2 cellular contexts compared by ENCODE assay signal in the genomic region with DNA sequence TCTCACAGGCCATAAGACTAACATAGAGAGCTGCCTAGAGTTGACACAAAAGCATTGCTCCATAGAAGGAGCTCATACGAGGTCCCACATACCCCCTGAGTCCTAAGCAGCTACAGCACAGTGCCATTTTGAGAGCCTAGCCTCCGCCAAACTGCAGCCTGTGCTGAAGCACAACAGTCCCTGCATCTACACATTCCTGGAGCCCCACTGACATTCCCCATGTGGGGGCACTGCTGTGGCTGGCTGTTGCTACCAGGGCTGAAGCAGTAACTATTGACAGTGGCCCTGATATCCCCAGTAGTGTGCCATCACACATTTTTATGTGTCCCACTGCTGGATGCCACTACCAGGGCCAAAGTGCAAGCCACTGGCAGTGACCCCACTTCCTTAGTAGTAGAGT.
A peak's percentile ranks its signal among the peaks of the same experiment; 100 is the strongest.
TF ChIP-seq lines count a peak whose summit lies in the region.

No MANE protein-coding gene starts in this region.

TF ChIP-seq in GM23338, 12 proteins besides CTCF, POLR2A, EP300 and RAD21 (continues in another document):
- no peak for TF ChIP-seq JUNB (IDR thresholded peaks at IDR 0.05; ENCODE audit: unreplicated experiment)
- TF ChIP-seq, protein P1, sequence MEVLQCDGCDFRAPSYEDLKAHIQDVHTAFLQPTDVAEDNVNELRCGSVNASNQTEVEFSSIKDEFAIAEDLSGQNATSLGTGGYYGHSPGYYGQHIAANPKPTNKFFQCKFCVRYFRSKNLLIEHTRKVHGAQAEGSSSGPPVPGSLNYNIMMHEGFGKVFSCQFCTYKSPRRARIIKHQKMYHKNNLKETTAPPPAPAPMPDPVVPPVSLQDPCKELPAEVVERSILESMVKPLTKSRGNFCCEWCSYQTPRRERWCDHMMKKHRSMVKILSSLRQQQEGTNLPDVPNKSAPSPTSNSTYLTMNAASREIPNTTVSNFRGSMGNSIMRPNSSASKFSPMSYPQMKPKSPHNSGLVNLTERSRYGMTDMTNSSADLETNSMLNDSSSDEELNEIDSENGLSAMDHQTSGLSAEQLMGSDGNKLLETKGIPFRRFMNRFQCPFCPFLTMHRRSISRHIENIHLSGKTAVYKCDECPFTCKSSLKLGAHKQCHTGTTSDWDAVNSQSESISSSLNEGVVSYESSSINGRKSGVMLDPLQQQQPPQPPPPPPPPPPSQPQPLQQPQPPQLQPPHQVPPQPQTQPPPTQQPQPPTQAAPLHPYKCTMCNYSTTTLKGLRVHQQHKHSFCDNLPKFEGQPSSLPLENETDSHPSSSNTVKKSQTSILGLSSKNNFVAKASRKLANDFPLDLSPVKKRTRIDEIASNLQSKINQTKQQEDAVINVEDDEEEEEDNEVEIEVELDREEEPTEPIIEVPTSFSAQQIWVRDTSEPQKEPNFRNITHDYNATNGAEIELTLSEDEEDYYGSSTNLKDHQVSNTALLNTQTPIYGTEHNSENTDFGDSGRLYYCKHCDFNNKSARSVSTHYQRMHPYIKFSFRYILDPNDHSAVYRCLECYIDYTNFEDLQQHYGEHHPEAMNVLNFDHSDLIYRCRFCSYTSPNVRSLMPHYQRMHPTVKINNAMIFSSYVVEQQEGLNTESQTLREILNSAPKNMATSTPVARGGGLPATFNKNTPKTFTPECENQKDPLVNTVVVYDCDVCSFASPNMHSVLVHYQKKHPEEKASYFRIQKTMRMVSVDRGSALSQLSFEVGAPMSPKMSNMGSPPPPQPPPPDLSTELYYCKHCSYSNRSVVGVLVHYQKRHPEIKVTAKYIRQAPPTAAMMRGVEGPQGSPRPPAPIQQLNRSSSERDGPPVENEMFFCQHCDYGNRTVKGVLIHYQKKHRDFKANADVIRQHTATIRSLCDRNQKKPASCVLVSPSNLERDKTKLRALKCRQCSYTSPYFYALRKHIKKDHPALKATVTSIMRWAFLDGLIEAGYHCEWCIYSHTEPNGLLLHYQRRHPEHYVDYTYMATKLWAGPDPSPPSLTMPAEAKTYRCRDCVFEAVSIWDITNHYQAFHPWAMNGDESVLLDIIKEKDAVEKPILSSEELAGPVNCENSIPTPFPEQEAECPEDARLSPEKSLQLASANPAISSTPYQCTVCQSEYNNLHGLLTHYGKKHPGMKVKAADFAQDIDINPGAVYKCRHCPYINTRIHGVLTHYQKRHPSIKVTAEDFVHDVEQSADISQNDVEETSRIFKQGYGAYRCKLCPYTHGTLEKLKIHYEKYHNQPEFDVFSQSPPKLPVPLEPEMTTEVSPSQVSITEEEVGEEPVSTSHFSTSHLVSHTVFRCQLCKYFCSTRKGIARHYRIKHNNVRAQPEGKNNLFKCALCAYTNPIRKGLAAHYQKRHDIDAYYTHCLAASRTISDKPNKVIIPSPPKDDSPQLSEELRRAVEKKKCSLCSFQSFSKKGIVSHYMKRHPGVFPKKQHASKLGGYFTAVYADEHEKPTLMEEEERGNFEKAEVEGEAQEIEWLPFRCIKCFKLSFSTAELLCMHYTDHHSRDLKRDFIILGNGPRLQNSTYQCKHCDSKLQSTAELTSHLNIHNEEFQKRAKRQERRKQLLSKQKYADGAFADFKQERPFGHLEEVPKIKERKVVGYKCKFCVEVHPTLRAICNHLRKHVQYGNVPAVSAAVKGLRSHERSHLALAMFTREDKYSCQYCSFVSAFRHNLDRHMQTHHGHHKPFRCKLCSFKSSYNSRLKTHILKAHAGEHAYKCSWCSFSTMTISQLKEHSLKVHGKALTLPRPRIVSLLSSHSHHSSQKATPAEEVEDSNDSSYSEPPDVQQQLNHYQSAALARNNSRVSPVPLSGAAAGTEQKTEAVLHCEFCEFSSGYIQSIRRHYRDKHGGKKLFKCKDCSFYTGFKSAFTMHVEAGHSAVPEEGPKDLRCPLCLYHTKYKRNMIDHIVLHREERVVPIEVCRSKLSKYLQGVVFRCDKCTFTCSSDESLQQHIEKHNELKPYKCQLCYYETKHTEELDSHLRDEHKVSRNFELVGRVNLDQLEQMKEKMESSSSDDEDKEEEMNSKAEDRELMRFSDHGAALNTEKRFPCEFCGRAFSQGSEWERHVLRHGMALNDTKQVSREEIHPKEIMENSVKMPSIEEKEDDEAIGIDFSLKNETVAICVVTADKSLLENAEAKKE (CRISPR knock-in tag; IDR thresholded peaks at IDR 0.05) = no peak
- TF ChIP-seq EZH2 (IDR thresholded peaks at IDR 0.05; ENCODE audit: low read depth, unreplicated experiment) = no peak
- TF ChIP-seq ZNF114 (CRISPR knock-in tag; IDR thresholded peaks at IDR 0.05) = no peak
- TF ChIP-seq POLR2AphosphoS5 (IDR thresholded peaks at IDR 0.05; ENCODE audit: low read depth) = no peak
- TF ChIP-seq, protein P2, sequence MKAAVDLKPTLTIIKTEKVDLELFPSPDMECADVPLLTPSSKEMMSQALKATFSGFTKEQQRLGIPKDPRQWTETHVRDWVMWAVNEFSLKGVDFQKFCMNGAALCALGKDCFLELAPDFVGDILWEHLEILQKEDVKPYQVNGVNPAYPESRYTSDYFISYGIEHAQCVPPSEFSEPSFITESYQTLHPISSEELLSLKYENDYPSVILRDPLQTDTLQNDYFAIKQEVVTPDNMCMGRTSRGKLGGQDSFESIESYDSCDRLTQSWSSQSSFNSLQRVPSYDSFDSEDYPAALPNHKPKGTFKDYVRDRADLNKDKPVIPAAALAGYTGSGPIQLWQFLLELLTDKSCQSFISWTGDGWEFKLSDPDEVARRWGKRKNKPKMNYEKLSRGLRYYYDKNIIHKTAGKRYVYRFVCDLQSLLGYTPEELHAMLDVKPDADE (IDR thresholded peaks at IDR 0.05) = no peak
- TF ChIP-seq EZH2phosphoT487 (IDR thresholded peaks at IDR 0.05; ENCODE audit: unreplicated experiment) = no peak
- TF ChIP-seq NANOG (IDR thresholded peaks at IDR 0.05; ENCODE audit: borderline replicate concordance) = no peak
- no peak for TF ChIP-seq CREB1 (CRISPR knock-in tag; IDR thresholded peaks at IDR 0.05; ENCODE audit: low read depth)
- TF ChIP-seq, protein P3, sequence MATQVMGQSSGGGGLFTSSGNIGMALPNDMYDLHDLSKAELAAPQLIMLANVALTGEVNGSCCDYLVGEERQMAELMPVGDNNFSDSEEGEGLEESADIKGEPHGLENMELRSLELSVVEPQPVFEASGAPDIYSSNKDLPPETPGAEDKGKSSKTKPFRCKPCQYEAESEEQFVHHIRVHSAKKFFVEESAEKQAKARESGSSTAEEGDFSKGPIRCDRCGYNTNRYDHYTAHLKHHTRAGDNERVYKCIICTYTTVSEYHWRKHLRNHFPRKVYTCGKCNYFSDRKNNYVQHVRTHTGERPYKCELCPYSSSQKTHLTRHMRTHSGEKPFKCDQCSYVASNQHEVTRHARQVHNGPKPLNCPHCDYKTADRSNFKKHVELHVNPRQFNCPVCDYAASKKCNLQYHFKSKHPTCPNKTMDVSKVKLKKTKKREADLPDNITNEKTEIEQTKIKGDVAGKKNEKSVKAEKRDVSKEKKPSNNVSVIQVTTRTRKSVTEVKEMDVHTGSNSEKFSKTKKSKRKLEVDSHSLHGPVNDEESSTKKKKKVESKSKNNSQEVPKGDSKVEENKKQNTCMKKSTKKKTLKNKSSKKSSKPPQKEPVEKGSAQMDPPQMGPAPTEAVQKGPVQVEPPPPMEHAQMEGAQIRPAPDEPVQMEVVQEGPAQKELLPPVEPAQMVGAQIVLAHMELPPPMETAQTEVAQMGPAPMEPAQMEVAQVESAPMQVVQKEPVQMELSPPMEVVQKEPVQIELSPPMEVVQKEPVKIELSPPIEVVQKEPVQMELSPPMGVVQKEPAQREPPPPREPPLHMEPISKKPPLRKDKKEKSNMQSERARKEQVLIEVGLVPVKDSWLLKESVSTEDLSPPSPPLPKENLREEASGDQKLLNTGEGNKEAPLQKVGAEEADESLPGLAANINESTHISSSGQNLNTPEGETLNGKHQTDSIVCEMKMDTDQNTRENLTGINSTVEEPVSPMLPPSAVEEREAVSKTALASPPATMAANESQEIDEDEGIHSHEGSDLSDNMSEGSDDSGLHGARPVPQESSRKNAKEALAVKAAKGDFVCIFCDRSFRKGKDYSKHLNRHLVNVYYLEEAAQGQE (IDR thresholded peaks at IDR 0.05; ENCODE audit: unreplicated experiment) = no peak

TF ChIP-seq in H1, 55 proteins besides CTCF, POLR2A, EP300 and RAD21:
- 0 out of 2 replicates have a peak, but pooled peaks have one; percentile 23 for TF ChIP-seq TEAD4 (IDR thresholded peaks at IDR 0.05; ENCODE audit: low read depth, low read length)
- TF ChIP-seq NRF1 (IDR thresholded peaks at IDR 0.05; ENCODE audit: low read depth, low read length) = no peak
TF ChIP-seq in H1: peak in this region for 1.
